Comparison of ENCODE assay signal across 1 cellular context in genomic region chr13:51879133-51879532, GRCh38.
TF ChIP-seq lines count a peak whose summit lies in the region.

No MANE protein-coding gene starts in this region.

TF ChIP-seq in GM12878, 131 proteins besides CTCF, POLR2A, EP300 and RAD21 (continued from another document):
- TF ChIP-seq ATF7 (IDR thresholded peaks at IDR 0.05; ENCODE audit: low read depth) (0 out of 2 replicates have a peak, but pooled peaks have one; percentile 28), SREBF1 (IDR thresholded peaks at IDR 0.05; ENCODE audit: low read length) (no peak), SIX5 (IDR thresholded peaks at IDR 0.05; ENCODE audit: low read depth, low read length, severe bottlenecking) (no peak), STAT1 (conservative IDR thresholded peaks at IDR 0.05) (no peak), HSF1 (IDR thresholded peaks at IDR 0.05; ENCODE audit: low read depth, low read length) (no peak), MEF2A (IDR thresholded peaks at IDR 0.05; ENCODE audit: insufficient read depth, low read depth, low read length) (no peak), USF2 (IDR thresholded peaks at IDR 0.05; ENCODE audit: borderline replicate concordance, low read depth, low read length) (no peak), CUX1 (IDR thresholded peaks at IDR 0.05; ENCODE audit: insufficient replicate concordance, low read depth, low read length) (no peak), BCLAF1 (IDR thresholded peaks at IDR 0.05) (no peak), ZBTB11 (CRISPR knock-in tag; IDR thresholded peaks at IDR 0.05) (no peak), SIN3A (IDR thresholded peaks at IDR 0.05; ENCODE audit: low read depth, low read length) (no peak)
